Comparison of ENCODE assay signal across 1 cellular context in the genomic region with DNA sequence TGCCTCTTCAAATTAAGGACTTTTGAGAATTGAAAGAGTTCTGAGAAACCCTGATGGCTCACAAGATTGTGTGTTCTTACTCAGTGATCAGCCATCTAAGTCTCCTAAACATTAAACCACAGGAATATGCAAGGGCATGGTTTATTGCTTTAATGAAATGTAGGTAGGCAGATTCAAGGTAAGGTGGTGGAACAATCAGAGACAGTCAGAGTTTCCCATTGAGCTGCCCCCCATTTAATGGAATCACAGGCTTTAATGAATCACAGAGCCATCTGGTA.
TF ChIP-seq lines count a peak whose summit lies in the region.

No MANE protein-coding gene starts in this region.

TF ChIP-seq in SK-N-SH, 30 proteins besides CTCF, POLR2A, EP300 and RAD21 (continued from another document):
- TF ChIP-seq FOSL2 (IDR thresholded peaks at IDR 0.05; ENCODE audit: borderline replicate concordance, low read depth) (0 out of 2 replicates have a peak, but pooled peaks have one; percentile 21), GATA2 (CRISPR knock-in tag; IDR thresholded peaks at IDR 0.05) (no peak)
TF ChIP-seq in SK-N-SH: peak in this region for 3.
